In the genomic region with DNA sequence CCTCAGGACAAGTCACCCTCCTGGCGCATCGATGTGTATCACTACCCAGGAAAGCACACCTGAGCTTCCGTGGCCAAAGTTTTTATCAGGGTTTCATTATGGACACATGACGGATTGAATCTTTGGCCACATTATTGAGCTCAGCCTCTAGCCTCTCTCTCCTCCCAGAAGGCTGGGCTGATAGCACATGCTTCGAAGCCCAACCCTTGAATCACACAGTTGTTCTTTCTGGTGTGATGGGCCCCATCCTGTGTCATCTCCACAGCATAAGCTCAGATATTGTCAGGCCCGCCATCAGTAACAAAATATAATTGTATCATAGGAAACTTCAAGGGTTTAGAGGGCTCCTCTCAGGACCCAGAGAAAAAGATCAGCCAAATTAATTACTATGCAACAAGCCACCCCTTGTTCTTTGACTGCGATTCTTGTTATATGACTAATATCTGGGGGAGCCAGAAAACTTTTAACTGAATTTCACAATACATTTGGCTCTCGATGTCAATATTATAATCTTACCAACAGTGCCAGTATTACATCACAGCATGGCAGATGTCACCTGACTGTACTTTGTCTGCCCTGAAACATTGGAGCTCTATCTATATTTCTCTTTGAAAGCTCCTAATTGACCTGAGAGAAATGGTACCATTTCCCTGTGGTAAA, we compare ENCODE assay signal across 1 cellular context. TPM values are rescaled to one million over a fixed set of nuclear protein-coding genes. Genes with fewer than 3 reads are reported as not detected.
"Had no signal": no experiment of that assay in that cellular context is flagged by ENCODE, and none has a peak within 500 bp of the region (broad histone marks: within the 10 kb centered on the region; RNA-seq: fewer than 3 reads in every experiment).

No MANE protein-coding gene starts in this region.

RNA-seq across cellular contexts. Expression of a gene that starts 48.8 kb away (rescaled TPM):
- total RNA-seq: SK-MEL-5 had no signal
